8 cellular contexts compared by ENCODE assay signal in the genomic region with DNA sequence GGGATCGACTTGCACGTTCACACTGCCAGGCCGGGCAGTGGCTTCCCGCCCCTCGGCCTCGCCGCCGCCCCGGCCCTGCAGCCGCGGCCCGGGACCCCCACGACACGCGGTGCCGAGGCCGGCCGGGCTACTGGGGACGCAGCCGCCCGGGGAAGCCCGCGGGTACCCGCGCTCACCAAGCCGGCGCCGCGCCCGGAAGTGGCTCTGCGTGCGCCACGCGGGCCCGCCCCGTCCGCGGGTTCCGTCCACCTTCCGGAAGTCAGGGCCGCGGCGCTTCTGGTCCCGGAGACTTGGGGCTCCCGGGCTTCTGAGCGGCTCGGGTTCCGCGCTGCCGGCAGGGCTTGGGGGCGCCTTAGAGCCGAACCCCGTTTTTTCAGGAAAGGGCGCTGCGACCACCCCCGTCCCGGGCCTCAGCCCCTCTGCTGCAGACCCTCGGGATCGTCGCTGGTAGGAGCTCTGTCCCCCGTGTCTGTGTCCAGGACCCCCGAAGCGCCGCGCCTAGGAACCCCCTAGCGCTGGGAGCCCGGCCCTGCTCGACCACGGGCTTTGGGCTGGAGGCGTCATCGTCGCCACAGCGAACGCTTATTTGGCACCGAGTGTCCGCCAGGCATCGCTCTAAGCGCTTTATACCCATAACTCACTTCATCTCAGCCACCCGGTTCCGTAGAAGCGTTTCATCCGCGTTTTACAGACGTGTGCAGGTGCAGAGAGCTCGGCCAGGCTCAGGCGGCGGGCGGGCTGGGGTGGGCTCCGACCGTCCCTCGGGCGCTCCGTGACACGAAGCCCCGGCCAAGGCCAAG. TPM values are rescaled to one million over a fixed set of nuclear protein-coding genes. Genes with fewer than 3 reads are reported as not detected.
DNase-seq lines count a peak whose midpoint lies in the region; ATAC-seq and TF ChIP-seq lines count a peak whose summit lies in the region.

PSMG3 (minus strand) TSS at position 200 of the 800 bp plus-strand sequence. CDS start 693 bp downstream, outside the sequence.

- H2BK12ac ChIP-seq in trophoblast cell (ENCODE audit: low read length): peak within 1 kb of the TSS; percentile 73

- peak within 1 kb of the TSS; percentile 86 for H2BK120ac ChIP-seq in trophoblast cell (ENCODE audit: insufficient read depth, low read length, poor library complexity)

- peak within 1 kb of the TSS; percentile 94 for H4K8ac ChIP-seq in trophoblast cell (ENCODE audit: low read depth, low read length)

- no peaks in the 10 kb centered on the region for H3K9me3 Mint-ChIP-seq in activated naive CD8-positive, alpha-beta T cell treated with anti-CD3 and anti-CD28 coated beads, Interleukin-2, amount 10 ng/mL, durations not matched to agents 7 days and 5 days

- H3K4me1 ChIP-seq in trophoblast cell (ENCODE audit: control insufficient read depth in 1 of 2, insufficient read depth in 2 of 2, low read length in 2 of 2) (peaks cover 19 to 25% of the 10 kb centered on the region in 2 experiments), tibial nerve (peaks cover 0 to 52% (median 25%) of the 10 kb centered on the region in 4 donors)

- H2BK5ac ChIP-seq in trophoblast cell (ENCODE audit: low read depth, low read length, poor library complexity): peak within 1 kb of the TSS; percentile 87

- peak within 1 kb of the TSS; percentile 71 for H3K4me3 ChIP-seq in GM12864 (ENCODE audit: low read depth, low read length)
- peak within 1 kb of the TSS; percentile 98 for H3K4me3 ChIP-seq in SU-DHL-6 (ENCODE audit: insufficient read depth, low read length, poor library complexity, severe bottlenecking)
- H3K4me3 ChIP-seq in trophoblast cell (ENCODE audit: low read depth, low read length): peak within 1 kb of the TSS; percentile 84
- peak within 1 kb of the TSS; percentile 58 to 89 (median 80) for H3K4me3 ChIP-seq in tibial nerve

- peak within 1 kb of the TSS; percentile 91 for H4K91ac ChIP-seq in trophoblast cell (ENCODE audit: low read depth, low read length)

- H3K9ac ChIP-seq in SU-DHL-6 (ENCODE audit: low read length) (peak within 1 kb of the TSS; percentile 83), trophoblast cell (ENCODE audit: low read length) (peak within 1 kb of the TSS; percentile 89)

- H3K27ac ChIP-seq in SU-DHL-6 (ENCODE audit: low read depth, low read length) (peak within 1 kb of the TSS; percentile 66), trophoblast cell (ENCODE audit: low read depth, low read length) (peak within 1 kb of the TSS; percentile 70), tibial nerve (peak within 1 kb of the TSS; percentile 72 to 98 (median 94))

- peaks cover 10% of the 10 kb centered on the region for H3K79me1 ChIP-seq in trophoblast cell (ENCODE audit: low read length)

- peaks cover 6% of the 10 kb centered on the region for H3K79me2 ChIP-seq in SU-DHL-6 (ENCODE audit: insufficient read depth, low read length)
- H3K79me2 ChIP-seq in trophoblast cell (ENCODE audit: control insufficient read depth, insufficient read depth, low read length, poor library complexity): peaks cover 7% of the 10 kb centered on the region

- H3K23ac ChIP-seq in trophoblast cell (ENCODE audit: low read length): peak within 1 kb of the TSS; percentile 82

- H3K27me3 Mint-ChIP-seq in activated naive CD8-positive, alpha-beta T cell treated with anti-CD3 and anti-CD28 coated beads, Interleukin-2, amount 10 ng/mL, durations not matched to agents 7 days and 5 days: no peaks in the 10 kb centered on the region

- H3K14ac ChIP-seq in trophoblast cell (ENCODE audit: low read length): peak within 1 kb of the TSS; percentile 91

- WGBS in trophoblast cell (ENCODE audit: extremely low coverage, insufficient coverage, insufficient read length): no CpG with 5 or more reads among the region's 95 CpGs
- 0 to 1% methylated on average over 27 to 38 of the region's 95 CpGs for WGBS in tibial nerve, 2 donors

- peak within 1 kb of the TSS; percentile 91 for H3K27ac Mint-ChIP-seq in activated naive CD8-positive, alpha-beta T cell treated with anti-CD3 and anti-CD28 coated beads, Interleukin-2, amount 10 ng/mL, durations not matched to agents 7 days and 5 days

- peak within 1 kb of the TSS; percentile 84 for H3K4ac ChIP-seq in trophoblast cell (ENCODE audit: low read depth, low read length)

- POLR2A ChIA-PET in activated naive CD8-positive, alpha-beta T cell treated with anti-CD3 and anti-CD28 coated beads, Interleukin-2, amount 10 ng/mL, durations not matched to agents 7 days and 5 days (lab: Charles Lee): interaction anchor here (0.6 to 1.3 kb wide), 2 partner anchors 784 to 827 kb away, joined by 3 to 5 read pairs; no protein-coding TSS in a partner anchor

- H3K27me3 ChIP-seq in SU-DHL-6 (ENCODE audit: low read length) (no peaks in the 10 kb centered on the region), trophoblast cell (ENCODE audit: insufficient read depth, low read length) (no peaks in the 10 kb centered on the region), tibial nerve (no peaks in the 10 kb centered on the region)

- DNase-seq in GM12864 (ENCODE audit: low read depth) (peak; percentile 67), NCI-H1048 (lab: John Stamatoyannopoulos, UW) (peak; percentile 69), Right ventricle myocardium superior (peak; percentile 96), trophoblast cell (peak; percentile 84 to 87), tibial nerve (ENCODE audit: low spot score in 2 of 2) (peak; percentile 79 to 87)
- DNase-seq in activated naive CD8-positive, alpha-beta T cell treated with anti-CD3 and anti-CD28 coated beads, Interleukin-2, amount 10 ng/mL, durations not matched to agents 7 days and 5 days: peak; percentile 94

- peaks cover 5% of the 10 kb centered on the region; the same call in 1 of the 2 replicates for H3F3A ChIP-seq in SU-DHL-6 (ENCODE audit: insufficient read depth)

- peaks cover 14% of the 10 kb centered on the region for H3K4me1 Mint-ChIP-seq in activated naive CD8-positive, alpha-beta T cell treated with anti-CD3 and anti-CD28 coated beads, Interleukin-2, amount 10 ng/mL, durations not matched to agents 7 days and 5 days

- no peaks in the 10 kb centered on the region for H3K9me3 ChIP-seq in SU-DHL-6 (ENCODE audit: insufficient read depth, low read length)
- no peaks in the 10 kb centered on the region for H3K9me3 ChIP-seq in trophoblast cell (ENCODE audit: insufficient read depth, low read depth, low read length)
- no peaks in the 10 kb centered on the region for H3K9me3 ChIP-seq in tibial nerve

- peak within 1 kb of the TSS; percentile 83 for H4K12ac ChIP-seq in trophoblast cell (ENCODE audit: low read depth, low read length)

- peak within 1 kb of the TSS; percentile 96 for H2AK5ac ChIP-seq in trophoblast cell (ENCODE audit: low read length)

- TF ChIP-seq POLR2A in tibial nerve (IDR thresholded peaks at IDR 0.05): peak; percentile 74 to 87

- H3K4me3 Mint-ChIP-seq in activated naive CD8-positive, alpha-beta T cell treated with anti-CD3 and anti-CD28 coated beads, Interleukin-2, amount 10 ng/mL, durations not matched to agents 7 days and 5 days: peak within 1 kb of the TSS; percentile 91

- peak; percentile 88 for ATAC-seq in HG02588 (IDR thresholded peaks at IDR 0.05; ENCODE audit: unreplicated experiment)
- ATAC-seq in activated naive CD8-positive, alpha-beta T cell treated with anti-CD3 and anti-CD28 coated beads, Interleukin-2, amount 10 ng/mL, durations not matched to agents 7 days and 5 days (ENCODE audit: low read depth): peak; percentile 94
- peak; percentile 98 for ATAC-seq in Right ventricle myocardium superior (ENCODE audit: poor library complexity)

- TF ChIP-seq CTCF in GM12864 (IDR thresholded peaks at IDR 0.05; ENCODE audit: low read depth, low read length, missing control alignments): peak; percentile 24
- peak; percentile 31 for TF ChIP-seq CTCF in SU-DHL-6 (IDR thresholded peaks at IDR 0.05; ENCODE audit: insufficient read depth, low read length, poor library complexity, severe bottlenecking)
- TF ChIP-seq CTCF in tibial nerve (IDR thresholded peaks at IDR 0.05): peak in 3 of 5 experiments; percentile 20 to 70 (median 32)

- intact Hi-C loops in Right ventricle myocardium superior (cut with DNase I): no loop called here

- H4K20me1 ChIP-seq in SU-DHL-6 (ENCODE audit: low read depth, low read length): no peaks in the 10 kb centered on the region

- H3K36me3 ChIP-seq in SU-DHL-6 (ENCODE audit: low read length) (no peaks in the 10 kb centered on the region), trophoblast cell (ENCODE audit: control insufficient read depth in 1 of 2, insufficient read depth in 2 of 2, low read length in 2 of 2) (peaks cover 6 to 9% of the 10 kb centered on the region in 2 experiments), tibial nerve (peaks cover 0 to 30% (median 0%) of the 10 kb centered on the region in 3 donors)

- H3K9me2 ChIP-seq in SU-DHL-6 (replicated peaks; ENCODE audit: insufficient read depth, low read length): no peaks in the 10 kb centered on the region

- peak within 1 kb of the TSS; percentile 77 for H3K18ac ChIP-seq in trophoblast cell (ENCODE audit: low read length)

- H3K36me3 Mint-ChIP-seq in activated naive CD8-positive, alpha-beta T cell treated with anti-CD3 and anti-CD28 coated beads, Interleukin-2, amount 10 ng/mL, durations not matched to agents 7 days and 5 days: peaks cover 4% of the 10 kb centered on the region

- H3K4me2 ChIP-seq in SU-DHL-6 (ENCODE audit: low read depth, low read length, poor library complexity, severe bottlenecking): peak within 1 kb of the TSS; percentile 77
- peak within 1 kb of the TSS; percentile 60 for H3K4me2 ChIP-seq in trophoblast cell (ENCODE audit: low read length)

- H2AFZ ChIP-seq in SU-DHL-6 (ENCODE audit: low read depth, low read length, severe bottlenecking) (peak within 1 kb of the TSS; percentile 99), trophoblast cell (ENCODE audit: insufficient read depth, low read length, poor library complexity) (peak within 1 kb of the TSS; percentile 83)

- peak; percentile 52 to 92 for TF ChIP-seq EP300 in tibial nerve (IDR thresholded peaks at IDR 0.05)

RNA-seq across cellular contexts. Expression of gene PSMG3, which starts in this region (rescaled TPM):
- 10 to 100 TPM; 26.8 to 33.0 TPM for total RNA-seq in activated naive CD8-positive, alpha-beta T cell treated with anti-CD3 and anti-CD28 coated beads, Interleukin-2, amount 10 ng/mL, durations not matched to agents 7 days and 5 days
- 12.1 TPM for total RNA-seq in Right ventricle myocardium superior
- 11.7 and 12.0 TPM in 2 replicates for polyA plus RNA-seq in trophoblast cell (2013)
- 10 to 100 TPM; 36.3 to 42.3 (median 39.5) TPM for total RNA-seq in tibial nerve

Comparison
In these comparisons a context has a peak if more than half of its experiments do, and no peak if none do; other contexts are left out.
1. Peak in every context shown above with its lines: DNase-seq, ATAC-seq, H3K4me3 ChIP-seq and H3K27ac ChIP-seq.